1 cellular context compared by ENCODE assay signal in the genomic region with DNA sequence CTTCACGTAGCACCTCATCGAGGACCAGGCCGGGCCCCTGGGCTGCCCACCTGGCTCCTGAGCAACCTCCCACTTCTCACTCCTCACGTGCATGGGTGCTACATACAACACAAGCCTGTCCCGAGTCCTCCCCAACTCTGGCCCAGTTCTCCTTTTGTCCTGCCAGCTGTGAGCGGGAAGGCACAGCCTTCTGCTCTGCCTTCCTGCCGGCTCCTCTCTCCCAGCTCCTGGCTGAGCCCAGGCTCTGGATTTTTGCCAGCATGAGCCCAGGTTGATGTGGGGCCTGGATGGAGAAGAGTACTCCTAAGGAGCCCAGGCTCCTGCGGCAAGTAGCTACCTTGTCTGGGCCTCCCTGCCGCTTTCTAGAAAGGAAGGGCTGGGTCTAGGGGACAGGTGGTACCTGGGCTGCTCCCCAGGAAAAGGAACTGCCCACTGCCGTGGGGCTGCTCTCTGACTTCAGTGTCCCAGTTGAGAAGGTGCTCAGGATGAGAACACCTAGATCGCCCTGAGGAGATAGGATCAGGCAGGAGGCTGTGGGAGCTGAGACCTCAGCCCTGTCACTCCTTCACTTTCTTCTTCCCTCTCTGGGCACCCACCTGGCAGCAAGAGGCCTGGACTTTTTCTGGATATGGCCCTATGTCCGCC.
TF ChIP-seq lines count a peak whose summit lies in the region.

No MANE protein-coding gene starts in this region.

TF ChIP-seq in IMR-90, 13 proteins besides CTCF, POLR2A, EP300 and RAD21:
- TF ChIP-seq, protein P1, sequence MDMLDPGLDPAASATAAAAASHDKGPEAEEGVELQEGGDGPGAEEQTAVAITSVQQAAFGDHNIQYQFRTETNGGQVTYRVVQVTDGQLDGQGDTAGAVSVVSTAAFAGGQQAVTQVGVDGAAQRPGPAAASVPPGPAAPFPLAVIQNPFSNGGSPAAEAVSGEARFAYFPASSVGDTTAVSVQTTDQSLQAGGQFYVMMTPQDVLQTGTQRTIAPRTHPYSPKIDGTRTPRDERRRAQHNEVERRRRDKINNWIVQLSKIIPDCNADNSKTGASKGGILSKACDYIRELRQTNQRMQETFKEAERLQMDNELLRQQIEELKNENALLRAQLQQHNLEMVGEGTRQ (IDR thresholded peaks at IDR 0.05; ENCODE audit: low read depth, low read length): no peak
- TF ChIP-seq RCOR1 (IDR thresholded peaks at IDR 0.05; ENCODE audit: insufficient replicate concordance, low read length) (no peak), MAZ (IDR thresholded peaks at IDR 0.05; ENCODE audit: borderline replicate concordance, low read depth, low read length) (no peak), RFX5 (IDR thresholded peaks at IDR 0.05; ENCODE audit: low read depth, low read length) (no peak), NFE2L2 (IDR thresholded peaks at IDR 0.05; ENCODE audit: low read depth, low read length) (no peak), FOS (IDR thresholded peaks at IDR 0.05; ENCODE audit: low read depth, low read length) (no peak), MAFK (IDR thresholded peaks at IDR 0.05; ENCODE audit: low read depth, low read length) (no peak), CHD1 (IDR thresholded peaks at IDR 0.05; ENCODE audit: low read depth, low read length) (no peak), CEBPB (IDR thresholded peaks at IDR 0.05; ENCODE audit: low read depth, low read length) (no peak), MXI1 (IDR thresholded peaks at IDR 0.05; ENCODE audit: borderline replicate concordance, low read depth, low read length) (no peak), BHLHE40 (IDR thresholded peaks at IDR 0.05; ENCODE audit: low read depth, low read length) (no peak), SMC3 (IDR thresholded peaks at IDR 0.05; ENCODE audit: low read depth, low read length) (no peak)
- TF ChIP-seq, protein P2, sequence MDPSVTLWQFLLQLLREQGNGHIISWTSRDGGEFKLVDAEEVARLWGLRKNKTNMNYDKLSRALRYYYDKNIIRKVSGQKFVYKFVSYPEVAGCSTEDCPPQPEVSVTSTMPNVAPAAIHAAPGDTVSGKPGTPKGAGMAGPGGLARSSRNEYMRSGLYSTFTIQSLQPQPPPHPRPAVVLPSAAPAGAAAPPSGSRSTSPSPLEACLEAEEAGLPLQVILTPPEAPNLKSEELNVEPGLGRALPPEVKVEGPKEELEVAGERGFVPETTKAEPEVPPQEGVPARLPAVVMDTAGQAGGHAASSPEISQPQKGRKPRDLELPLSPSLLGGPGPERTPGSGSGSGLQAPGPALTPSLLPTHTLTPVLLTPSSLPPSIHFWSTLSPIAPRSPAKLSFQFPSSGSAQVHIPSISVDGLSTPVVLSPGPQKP (IDR thresholded peaks at IDR 0.05; ENCODE audit: borderline replicate concordance, low read depth, low read length): no peak
